Comparison of ENCODE assay signal across 16 cellular contexts in genomic region chr19:17787274-17787913, GRCh38. TPM values are rescaled to one million over a fixed set of nuclear protein-coding genes. Genes with fewer than 3 reads are reported as not detected.
DNase-seq lines count a peak whose midpoint lies in the region; ATAC-seq and TF ChIP-seq lines count a peak whose summit lies in the region.
"Had no signal": no experiment of that assay in that cellular context is flagged by ENCODE, and none has a peak within 500 bp of the region (broad histone marks: within the 10 kb centered on the region; RNA-seq: fewer than 3 reads in every experiment).

No MANE protein-coding gene starts in this region.

- H3K9me3 ChIP-seq in CD8-positive, alpha-beta T cell (ENCODE audit: low read length): no peaks in the 10 kb centered on the region
- H3K9me3 ChIP-seq in T-helper 17 cell (ENCODE audit: control insufficient read depth, low read length, poor library complexity, severe bottlenecking): no peaks in the 10 kb centered on the region
- no peaks in the 10 kb centered on the region for H3K9me3 ChIP-seq in OCI-LY7 (ENCODE audit: low read length)
- H3K9me3 ChIP-seq: A549, BLaER1 had no signal

- no peak overlapping the region for H3K4me3 Mint-ChIP-seq in CD8-positive, alpha-beta T cell
- peak overlapping the region; percentile 52 for H3K4me3 Mint-ChIP-seq in T-helper 17 cell
- H3K4me3 Mint-ChIP-seq: CD14-positive monocyte; CD4-positive, alpha-beta memory T cell; H9 had no signal

- H3K27me3 ChIP-seq in CD8-positive, alpha-beta T cell (ENCODE audit: insufficient read depth, low read length): no peaks in the 10 kb centered on the region
- H3K27me3 ChIP-seq: BLaER1 had no signal

- TF ChIP-seq CTCF in CD8-positive, alpha-beta T cell (IDR thresholded peaks at IDR 0.05): no peak
- TF ChIP-seq CTCF in omental fat pad (IDR thresholded peaks at IDR 0.05): no peak
- no peak for TF ChIP-seq CTCF in OCI-LY7 (conservative IDR thresholded peaks at IDR 0.05; ENCODE audit: low read length)

- CTCF ChIA-PET in CD8-positive, alpha-beta T cell (lab: Charles Lee): interaction anchor here (0.8 to 7.4 kb wide), 4 partner anchors 11 to 84 kb away, joined by 3 to 57 read pairs (median 18); partner anchors contain the start of gene RPL18A
- CTCF ChIA-PET in OCI-LY7 (lab: Charles Lee; ENCODE audit: unreplicated experiment): no interaction called here

- H3K4me1 ChIP-seq in CD8-positive, alpha-beta T cell (ENCODE audit: insufficient read depth, low read length): peaks cover 18% of the 10 kb centered on the region
- H3K4me1 ChIP-seq in OCI-LY7 (ENCODE audit: insufficient read depth, low read length, poor library complexity, severe bottlenecking): peaks cover 4% of the 10 kb centered on the region

- no peaks in the 10 kb centered on the region for H4K20me1 ChIP-seq in OCI-LY7 (ENCODE audit: insufficient read depth, low read length)
- H4K20me1 ChIP-seq: BLaER1 had no signal

- H3K36me3 ChIP-seq in CD8-positive, alpha-beta T cell (ENCODE audit: insufficient read depth, low read length): peaks cover 11% of the 10 kb centered on the region
- peaks cover 63% of the 10 kb centered on the region for H3K36me3 ChIP-seq in OCI-LY7 (ENCODE audit: insufficient read depth, low read length)

- no peak overlapping the region for H3K27ac ChIP-seq in CD8-positive, alpha-beta T cell (ENCODE audit: low read depth, low read length)
- no peak overlapping the region for H3K27ac ChIP-seq in OCI-LY7 (ENCODE audit: low read depth, low read length, poor library complexity, severe bottlenecking)
- H3K27ac ChIP-seq: 22Rv1, A549, BLaER1 had no signal

- peaks cover 50% of the 10 kb centered on the region for H3K36me3 Mint-ChIP-seq in CD8-positive, alpha-beta T cell
- peaks cover 6% of the 10 kb centered on the region for H3K36me3 Mint-ChIP-seq in T-helper 17 cell (ENCODE audit: low read depth)

- H3K4me3 ChIP-seq in CD8-positive, alpha-beta T cell (ENCODE audit: low read depth, low read length): no peak overlapping the region
- H3K4me3 ChIP-seq in OCI-LY7 (ENCODE audit: low read depth, low read length, poor library complexity, severe bottlenecking): no peak overlapping the region
- H3K4me3 ChIP-seq: A549, BLaER1 had no signal

- no peak for ATAC-seq in CD8-positive, alpha-beta T cell
- ATAC-seq in T-helper 17 cell (no peak), omental fat pad (ENCODE audit: low FRiP score) (peak; percentile 24), left ventricle myocardium superior (no peak)
- ATAC-seq: A549 had no signal

- H3K27ac Mint-ChIP-seq in CD8-positive, alpha-beta T cell: peak overlapping the region; percentile 32
- H3K27ac Mint-ChIP-seq in T-helper 17 cell: no peak overlapping the region
- H3K27ac Mint-ChIP-seq: H9 had no signal

- no TSS peak for BruUV-seq in OCI-LY7 (replicated peaks; lab: Mats Ljungman, UMichigan)

- no peaks in the 10 kb centered on the region for H3K27me3 Mint-ChIP-seq in CD8-positive, alpha-beta T cell (ENCODE audit: low read depth)
- H3K27me3 Mint-ChIP-seq in T-helper 17 cell: no peaks in the 10 kb centered on the region
- H3K27me3 Mint-ChIP-seq: CD4-positive, alpha-beta memory T cell had no signal

- H3K4me2 ChIP-seq in OCI-LY7 (ENCODE audit: low read length): no peak overlapping the region
- H3K4me2 ChIP-seq: A549, BLaER1 had no signal

- DNase-seq in DMS 273 (lab: John Stamatoyannopoulos, UW; ENCODE audit: unreplicated experiment) (peak; percentile 30), DMS 273 treated with DMSO at 0.1 percent for 48 hours (lab: John Stamatoyannopoulos, UW) (no peak), T-helper 17 cell (no peak), omental fat pad (ENCODE audit: low spot score) (no peak), OCI-LY7 (ENCODE audit: low spot score) (no peak), NOMO-1 treated with dmso at 0.1 percent for 144 hours (lab: John Stamatoyannopoulos, UW; ENCODE audit: unreplicated experiment) (no peak), left ventricle myocardium superior (no peak)
- DNase-seq in CD8-positive, alpha-beta T cell: no peak
- DNase-seq: Calu3; CD4-positive, alpha-beta memory T cell; H9 had no signal

- no peaks in the 10 kb centered on the region for H3K9me3 Mint-ChIP-seq in CD8-positive, alpha-beta T cell
- H3K9me3 Mint-ChIP-seq: H9 had no signal

- H3K4me1 Mint-ChIP-seq in CD8-positive, alpha-beta T cell (ENCODE audit: low read depth): peaks cover 26% of the 10 kb centered on the region
- peaks cover 35% of the 10 kb centered on the region for H3K4me1 Mint-ChIP-seq in T-helper 17 cell

- H3K79me2 ChIP-seq in OCI-LY7 (ENCODE audit: insufficient read depth, low read depth, low read length): no peaks in the 10 kb centered on the region

- H2AFZ ChIP-seq in OCI-LY7 (ENCODE audit: low read length): no peak overlapping the region

- H3K9me2 ChIP-seq in OCI-LY7 (ENCODE audit: insufficient read depth, low read length): no peaks in the 10 kb centered on the region

- POLR2A ChIA-PET in CD8-positive, alpha-beta T cell (lab: Charles Lee): no interaction called here
- POLR2A ChIA-PET in OCI-LY7 (lab: Charles Lee): interaction anchor here (0.5 to 0.6 kb wide), 2 partner anchors 249 to 377 kb away, joined by 4 read pairs; no protein-coding TSS in a partner anchor

- intact Hi-C loops in CD8-positive, alpha-beta T cell (cut with DNase I, micrococcal nuclease): no loop called here
- intact Hi-C loops in OCI-LY7 (cut with micrococcal nuclease; ENCODE audit: unreplicated experiment) (no loop called here), left ventricle myocardium superior (cut with micrococcal nuclease) (no loop called here)

RNA-seq across cellular contexts. Expression of gene B3GNT3, which starts 7.5 kb away (rescaled TPM):
- total RNA-seq in CD8-positive, alpha-beta T cell: not detected
- total RNA-seq in T-helper 17 cell (under 1 TPM; 0.52 to 0.94 TPM), omental fat pad (under 1 TPM in 2 of 4 donors, not detected in 2; 0.19 to 0.32 TPM), OCI-LY7 (2022) (not detected in 2 replicates), left ventricle myocardium superior (not detected)
- not detected in 2 replicates for total RNA-seq in OCI-LY7 (2014; rRNA removed; shearing (Covaris generic))
- total RNA-seq: CD4-positive, alpha-beta memory T cell had no signal

RNA-seq across cellular contexts. Expression of gene INSL3, which starts 33.9 kb away (rescaled TPM):
- total RNA-seq in CD8-positive, alpha-beta T cell: 1 to 10 TPM; 6.1 to 7.6 TPM
- 1 to 10 TPM; 5.0 to 9.1 TPM for total RNA-seq in T-helper 17 cell
- total RNA-seq in omental fat pad: 1 to 10 TPM in 1 of 4 donors, not detected in 3; 2.7 TPM
- 0.25 TPM in 1 of 2 replicates, not detected in the other for total RNA-seq in OCI-LY7 (2014; rRNA removed; shearing (Covaris generic))
- total RNA-seq in OCI-LY7 (2022): 0.38 TPM in 1 of 2 replicates, not detected in the other
- not detected for total RNA-seq in left ventricle myocardium superior
- total RNA-seq: Calu3, HT-29 had no signal

RNA-seq across cellular contexts. Expression of gene FCHO1, which starts 36.1 kb away (rescaled TPM):
- 10 to 100 TPM; 36.7 to 38.4 TPM for total RNA-seq in CD8-positive, alpha-beta T cell
- 10 to 100 TPM; 69.2 to 71.9 TPM for total RNA-seq in T-helper 17 cell
- 1 to 10 TPM; 3.1 to 7.4 (median 4.9) TPM for total RNA-seq in omental fat pad
- total RNA-seq in OCI-LY7 (2014; rRNA removed; shearing (Covaris generic)): 80.6 and 85.6 TPM in 2 replicates
- total RNA-seq in OCI-LY7 (2022): 107 and 115 TPM in 2 replicates
- total RNA-seq in left ventricle myocardium superior: 0.97 TPM

Comparison
In these comparisons a context has a peak if more than half of its experiments do, and no peak if none do; other contexts are left out.
1. RNA of gene FCHO1, which starts 36.1 kb away (total RNA-seq): 80.6 to 115 TPM in OCI-LY7, 69.2 to 71.9 TPM in T-helper 17 cell and 36.7 to 38.4 TPM in CD8-positive, alpha-beta T cell; 3.1 to 7.4 TPM in omental fat pad and 0.97 TPM in left ventricle myocardium superior (single experiment); every median in the first group is over 4 times any median in the second.